1 cellular context compared by ENCODE assay signal in the genomic region with DNA sequence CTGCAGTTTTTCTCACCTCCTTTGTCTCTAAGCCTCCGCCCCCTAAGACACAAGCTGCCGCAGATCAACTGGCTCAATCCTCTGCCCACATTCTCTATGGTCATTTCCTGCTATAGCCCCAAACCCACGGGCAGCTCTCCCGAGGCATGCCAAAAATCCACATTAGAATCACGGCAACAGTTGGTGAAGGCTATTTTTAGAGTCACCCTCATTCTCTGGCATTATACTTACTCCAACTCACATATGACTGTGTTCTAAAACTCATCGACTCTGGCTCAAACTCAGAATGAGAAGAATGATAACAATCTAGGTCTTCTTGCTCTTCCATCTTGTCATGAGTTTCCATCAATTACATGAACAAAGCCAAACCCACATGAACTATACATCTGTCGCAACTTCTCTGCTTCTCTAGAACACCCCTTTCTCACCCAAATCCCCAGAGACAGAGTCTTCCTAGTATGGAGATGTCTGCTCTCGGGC.
TF ChIP-seq lines count a peak whose summit lies in the region.

No MANE protein-coding gene starts in this region.

TF ChIP-seq in IMR-90, 13 proteins besides CTCF, POLR2A, EP300 and RAD21:
- no peak for TF ChIP-seq NFE2L2 (IDR thresholded peaks at IDR 0.05; ENCODE audit: low read depth, low read length)
- TF ChIP-seq CEBPB (IDR thresholded peaks at IDR 0.05; ENCODE audit: low read depth, low read length), result peak; percentile 64
TF ChIP-seq in IMR-90: peak in this region for 1.
